ENCODE assay signal across 17 cellular contexts in genomic region chr2:240917684-240918257, GRCh38. TPM values are rescaled to one million over a fixed set of nuclear protein-coding genes. Genes with fewer than 3 reads are reported as not detected.
DNase-seq lines count a peak whose midpoint lies in the region; ATAC-seq and TF ChIP-seq lines count a peak whose summit lies in the region.
"Had no signal": no experiment of that assay in that cellular context is flagged by ENCODE, and none has a peak within 500 bp of the region (broad histone marks: within the 10 kb centered on the region; RNA-seq: fewer than 3 reads in every experiment).

No MANE protein-coding gene starts in this region.

- DNase-seq in fibroblast of lung (ENCODE audit: low read depth in 2 of 2): peak in 1 of 2 donors; percentile 7
- peak in 4 of 5 donors; percentile 20 to 44 (median 34) for DNase-seq in ovary
- DNase-seq in prostate gland (ENCODE audit: low spot score): no peak
- DNase-seq in putamen (ENCODE audit: low spot score): no peak
- DNase-seq: activated CD4-positive, alpha-beta T cell treated with anti-CD3 and anti-CD28 coated beads, Interleukin-2, amount 50 U/mL, for 1 hour; CD4-positive, alpha-beta memory T cell; GOT3; Kasumi-1; NCI-H1694; stimulated activated CD4-positive, alpha-beta T cell treated with anti-CD3 and anti-CD28 coated beads, Interleukin-4, amount 100 ng/mL, for 4 hours had no signal

- no peak for TF ChIP-seq POLR2A in ovary (IDR thresholded peaks at IDR 0.05)
- no peak for TF ChIP-seq POLR2A in prostate gland (IDR thresholded peaks at IDR 0.05)

- H4K20me1 ChIP-seq in BLaER1 (no peaks in the 10 kb centered on the region), fibroblast of lung (ENCODE audit: control insufficient read depth, extremely low read depth, insufficient read depth, low read length) (no peaks in the 10 kb centered on the region)

- TF ChIP-seq CTCF in fibroblast of lung (conservative IDR thresholded peaks at IDR 0.05 in 1 of 2, IDR thresholded peaks at IDR 0.05 in 1 of 2; ENCODE audit: low read depth in 1 of 2, low read length in 2 of 2): no peak
- TF ChIP-seq CTCF in ovary (IDR thresholded peaks at IDR 0.05): no peak
- TF ChIP-seq CTCF in prostate gland (IDR thresholded peaks at IDR 0.05): no peak

- TF ChIP-seq EP300 in Ishikawa (IDR thresholded peaks at IDR 0.05; ENCODE audit: borderline replicate concordance): no peak
- no peak for TF ChIP-seq EP300 in ovary (IDR thresholded peaks at IDR 0.05)

- no peak for TF ChIP-seq RAD21 in Ishikawa (IDR thresholded peaks at IDR 0.05; ENCODE audit: low read depth)

- H3K36me3 ChIP-seq in BLaER1 (no peaks in the 10 kb centered on the region), fibroblast of lung (ENCODE audit: control insufficient read depth, insufficient read depth, low read length) (no peaks in the 10 kb centered on the region), ovary (no peaks in the 10 kb centered on the region), prostate gland (no peaks in the 10 kb centered on the region)

- H2AFZ ChIP-seq in fibroblast of lung (ENCODE audit: low read length): no peak overlapping the region

- H3K27me3 ChIP-seq in BLaER1: no peaks in the 10 kb centered on the region
- no peaks in the 10 kb centered on the region for H3K27me3 ChIP-seq in fibroblast of lung (ENCODE audit: control insufficient read depth, insufficient read depth, low read length)
- no peaks in the 10 kb centered on the region for H3K27me3 ChIP-seq in ovary
- H3K27me3 ChIP-seq in prostate gland (replicated peaks; ENCODE audit: insufficient read depth): no peaks in the 10 kb centered on the region

- peaks cover 66% of the 10 kb centered on the region for H3K4me1 ChIP-seq in BLaER1
- peaks cover 46% of the 10 kb centered on the region for H3K4me1 ChIP-seq in fibroblast of lung (ENCODE audit: control insufficient read depth, extremely low read depth, insufficient read depth, low read length)
- H3K4me1 ChIP-seq in ovary (ENCODE audit: insufficient read depth): peaks cover 39% of the 10 kb centered on the region
- no peaks in the 10 kb centered on the region for H3K4me1 ChIP-seq in prostate gland (replicated peaks)

- intact Hi-C loops in ovary (cut with DNase I): loop anchor here in 2 of 4 donors (5.0 to 10.0 kb wide), 3 partner anchors 40 to 80 kb away; partner anchors contain the start of gene SNED1 (in 2 of the 2)
- intact Hi-C loops in prostate gland (cut with DNase I): no loop called here

- peak overlapping the region; percentile 42; the same call in 1 of the 2 replicates for H3K9ac ChIP-seq in BLaER1
- no peak overlapping the region for H3K9ac ChIP-seq in fibroblast of lung (ENCODE audit: insufficient read depth, low read length)

- H3K4me3 ChIP-seq in BLaER1 (peak overlapping the region; percentile 55; the same call in 1 of the 2 replicates), fibroblast of lung (replicated peaks in 1 of 4; ENCODE audit: control extremely low read depth in 1 of 4, insufficient read depth in 1 of 4, low read depth in 3 of 4, low read length in 4 of 4) (no peak overlapping the region), ovary (no peak overlapping the region), prostate gland (no peak overlapping the region)
- H3K4me3 ChIP-seq: dorsolateral prefrontal cortex had no signal

- no peak for ATAC-seq in HG03520 (IDR thresholded peaks at IDR 0.05; ENCODE audit: unreplicated experiment)
- ATAC-seq in HG02798 (IDR thresholded peaks at IDR 0.05; ENCODE audit: poor library complexity, unreplicated experiment): no peak
- ATAC-seq: stimulated activated effector memory CD8-positive, alpha-beta T cell treated with anti-CD3 and anti-CD28 coated beads, Interleukin-12 subunit alpha, Interleukin-12 subunit beta, amount 100 ng/mL, for 72 hours had no signal

- no peaks in the 10 kb centered on the region for H3K79me2 ChIP-seq in fibroblast of lung (ENCODE audit: control insufficient read depth, insufficient read depth, low read length)

- peak overlapping the region; percentile 55 for H3K27ac ChIP-seq in BLaER1
- peak overlapping the region; percentile 85 for H3K27ac ChIP-seq in fibroblast of lung (ENCODE audit: insufficient read depth, low read length)
- H3K27ac ChIP-seq in ovary: no peak overlapping the region
- H3K27ac ChIP-seq in prostate gland: no peak overlapping the region
- H3K27ac ChIP-seq: dorsolateral prefrontal cortex had no signal

- H3K4me2 ChIP-seq in BLaER1: peak overlapping the region; percentile 91
- H3K4me2 ChIP-seq in fibroblast of lung (ENCODE audit: extremely low read depth, insufficient read depth, low read length): no peak overlapping the region

- WGBS in ovary, 3 donors: 88 to 95% (median 90%) methylated on average over 10 of the region's 10 CpGs
- 90% methylated on average over 10 of the region's 10 CpGs for WGBS in prostate gland

- H3K9me3 ChIP-seq in BLaER1 (no peaks in the 10 kb centered on the region), fibroblast of lung (ENCODE audit: control insufficient read depth, insufficient read depth, low read depth, low read length) (no peaks in the 10 kb centered on the region), ovary (no peaks in the 10 kb centered on the region), prostate gland (no peaks in the 10 kb centered on the region)

TF ChIP-seq in Ishikawa, 13 proteins besides CTCF, POLR2A, EP300 and RAD21:
- TF ChIP-seq NFIC (IDR thresholded peaks at IDR 0.05): 0 out of 2 replicates have a peak, but pooled peaks have one; percentile 10
- TF ChIP-seq EGR1 (IDR thresholded peaks at IDR 0.05): no peak

RNA-seq across cellular contexts. Expression of gene CROCC2, which starts 11.6 kb away (rescaled TPM):
- total RNA-seq in fibroblast of lung: 0.33 and 0.51 TPM in 2 replicates
- polyA plus RNA-seq in fibroblast of lung: 0.02 and 0.12 TPM in 2 replicates
- 0.02 and 0.28 TPM in 2 replicates for polyA plus RNA-seq in fibroblast of lung (2012)
- polyA minus RNA-seq in fibroblast of lung (ENCODE audit: low replicate concordance): not detected in 2 replicates
- 1 to 10 TPM in 5 of 7 donors, under 1 TPM in 2; 0.15 to 6.1 (median 1.6) TPM for total RNA-seq in ovary
- under 1 TPM in 1 of 2 donors, not detected in 1; 0.18 TPM for polyA plus RNA-seq in ovary
- total RNA-seq in prostate gland: under 1 TPM in 1 of 2 donors, not detected in 1; 0.23 TPM
- total RNA-seq: activated T-helper 1 cell treated with anti-CD3 and anti-CD28 coated beads, Interleukin-12 subunit alpha, Interleukin-12 subunit beta, Interleukin-2, Interleukin-4 antibody, amounts not matched to agents 30 ng/mL and 10 ng/mL and 1 ng/mL, durations not matched to agents 14 hours and 24 hours and 36 hours; CD4-positive, alpha-beta memory T cell had no signal
- polyA plus RNA-seq: CD4-positive, alpha-beta memory T cell had no signal

RNA-seq across cellular contexts. Expression of gene MAB21L4, which starts 21.8 kb away (rescaled TPM):
- total RNA-seq in fibroblast of lung: not detected in 2 replicates
- not detected in 2 replicates for polyA plus RNA-seq in fibroblast of lung
- not detected in 2 replicates for polyA plus RNA-seq in fibroblast of lung (2012)
- not detected in 2 replicates for polyA minus RNA-seq in fibroblast of lung (ENCODE audit: low replicate concordance)
- under 1 TPM in 4 of 7 donors, not detected in 3; 0.12 to 0.48 (median 0.34) TPM for total RNA-seq in ovary
- polyA plus RNA-seq in ovary: under 1 TPM in 1 of 2 donors, not detected in 1; 0.04 TPM
- 1 to 10 TPM; 1.1 to 3.5 TPM for total RNA-seq in prostate gland
- total RNA-seq: activated T-helper 1 cell treated with anti-CD3 and anti-CD28 coated beads, Interleukin-12 subunit alpha, Interleukin-12 subunit beta, Interleukin-2, Interleukin-4 antibody, amounts not matched to agents 30 ng/mL and 10 ng/mL and 1 ng/mL, durations not matched to agents 14 hours and 24 hours and 36 hours; CD4-positive, alpha-beta memory T cell had no signal
- polyA plus RNA-seq: CD4-positive, alpha-beta memory T cell had no signal

RNA-seq across cellular contexts. Expression of gene AGXT, which starts 49.1 kb away (rescaled TPM):
- total RNA-seq in fibroblast of lung (not detected in 2 replicates), ovary (under 1 TPM in 2 of 7 donors, not detected in 5; 0.25 to 0.79 TPM), prostate gland (not detected)
- polyA plus RNA-seq in fibroblast of lung (not detected in 2 replicates), ovary (under 1 TPM in 1 of 2 donors, not detected in 1; 0.04 TPM)
- not detected in 2 replicates for polyA plus RNA-seq in fibroblast of lung (2012)
- polyA minus RNA-seq in fibroblast of lung (ENCODE audit: low replicate concordance): not detected in 2 replicates
- total RNA-seq: activated T-helper 1 cell treated with anti-CD3 and anti-CD28 coated beads, Interleukin-12 subunit alpha, Interleukin-12 subunit beta, Interleukin-2, Interleukin-4 antibody, amounts not matched to agents 30 ng/mL and 10 ng/mL and 1 ng/mL, durations not matched to agents 14 hours and 24 hours and 36 hours; CD4-positive, alpha-beta memory T cell had no signal
- polyA plus RNA-seq: CD4-positive, alpha-beta memory T cell had no signal

Comparison
In these comparisons a context has a peak if more than half of its experiments do, and no peak if none do; other contexts are left out.
1. H3K27ac ChIP-seq: peak in BLaER1 (single experiment) and fibroblast of lung (single experiment); none in ovary (0 of 2) and prostate gland (0 of 2).
2. DNase-seq: peak in ovary (4 of 5); none in prostate gland (single experiment) and putamen (single experiment).